17 cellular contexts compared by ENCODE assay signal in genomic region chr2:20567159-20567925, GRCh38.
DNase-seq lines count a peak whose midpoint lies in the region; ATAC-seq, FAIRE-seq and TF ChIP-seq lines count a peak whose summit lies in the region.
"Had no signal": no experiment of that assay in that cellular context is flagged by ENCODE, and none has a peak within 500 bp of the region (broad histone marks: within the 10 kb centered on the region; RNA-seq: fewer than 3 reads in every experiment).

No MANE protein-coding gene starts in this region.

- 84% methylated on average over 3 of the region's 12 CpGs; no CpG with 5 or more reads in 1 of the 2 experiments for WGBS in IMR-90 (ENCODE audit: extremely low coverage in 2 of 2, insufficient read length in 1 of 2), 2 experiments
- 96 to 100% methylated on average over 2 to 4 of the region's 12 CpGs for WGBS in esophagus squamous epithelium, 2 donors
- no CpG with 5 or more reads among the region's 12 CpGs for WGBS in neuronal stem cell (ENCODE audit: extremely low coverage in 2 of 2, insufficient read length in 2 of 2, insufficient replicate concordance in 1 of 2), 2 donors

- no peaks in the 10 kb centered on the region; a peak in 1 of 22 replicates for H4K20me1 ChIP-seq in BLaER1 treated with 17β-estradiol and CSF1 and Interleukin-3, amounts not matched to agents 10 nM and 100 nM
- no peaks in the 10 kb centered on the region for H4K20me1 ChIP-seq in IMR-90 (ENCODE audit: insufficient read depth, low read length)

- H3K9me1 ChIP-seq in IMR-90 (ENCODE audit: insufficient read depth, low read length), result peaks cover 10% of the 10 kb centered on the region; the same call in 1 of the 2 replicates

- peak overlapping the region; percentile 34; the same call in 1 of the 2 replicates for H4K91ac ChIP-seq in IMR-90 (ENCODE audit: insufficient read depth, low read depth, low read length)
- no peak overlapping the region for H4K91ac ChIP-seq in neuronal stem cell (ENCODE audit: low read depth, low read length, poor library complexity)

- H2AK5ac ChIP-seq in IMR-90 (ENCODE audit: low read depth, low read length), result peak overlapping the region; percentile 58; the same call in 1 of the 2 replicates
- peak overlapping the region; percentile 89 for H2AK5ac ChIP-seq in neuronal stem cell (ENCODE audit: low read depth, low read length)

- no peaks in the 10 kb centered on the region for H3K36me3 ChIP-seq in BLaER1 treated with 17β-estradiol and CSF1 and Interleukin-3, amounts not matched to agents 10 nM and 100 nM
- H3K36me3 ChIP-seq in IMR-90 (ENCODE audit: control insufficient read depth, insufficient read depth, low read length) (no peaks in the 10 kb centered on the region), esophagus squamous epithelium (no peaks in the 10 kb centered on the region), neuronal stem cell (replicated peaks in 1 of 2; ENCODE audit: control insufficient read depth in 2 of 2, insufficient read depth in 2 of 2, low read length in 2 of 2) (no peaks in the 10 kb centered on the region)
- H3K36me3 ChIP-seq: vagina had no signal

- no peaks in the 10 kb centered on the region for H3K9me3 ChIP-seq in BLaER1 treated with 17β-estradiol and CSF1 and Interleukin-3, amounts not matched to agents 10 nM and 100 nM (replicated peaks in 1 of 11)
- H3K9me3 ChIP-seq in IMR-90 (ENCODE audit: control insufficient read depth, insufficient read depth, low read length) (no peaks in the 10 kb centered on the region), esophagus squamous epithelium (no peaks in the 10 kb centered on the region), neuronal stem cell (replicated peaks in 1 of 2; ENCODE audit: control insufficient read depth in 2 of 2, insufficient read depth in 1 of 2, low read depth in 1 of 2, low read length in 2 of 2) (peaks cover 0 to 2% of the 10 kb centered on the region in 2 donors)
- H3K9me3 ChIP-seq: vagina had no signal

- H2AFZ ChIP-seq in IMR-90 (replicated peaks; ENCODE audit: low read length, poor library complexity) (no peak overlapping the region), neuronal stem cell (ENCODE audit: low read length) (no peak overlapping the region)

- POLR2A ChIA-PET in IMR-90 (lab: Charles Lee; ENCODE audit: unreplicated experiment), result no interaction called here

- no peak overlapping the region for H3K18ac ChIP-seq in IMR-90 (ENCODE audit: low read depth, low read length)
- peak overlapping the region; percentile 93 for H3K18ac ChIP-seq in neuronal stem cell (ENCODE audit: low read length)

- peak overlapping the region; percentile 66 for H3K4ac ChIP-seq in IMR-90 (ENCODE audit: low read depth, low read length)
- H3K4ac ChIP-seq in neuronal stem cell (ENCODE audit: low read length), result no peak overlapping the region

- no peak overlapping the region for H4K5ac ChIP-seq in IMR-90 (ENCODE audit: low read depth, low read length)

- peaks cover 0 to 15% (median 0%) of the 10 kb centered on the region in 11 experiments; a peak in 2 of 22 replicates for H3K27me3 ChIP-seq in BLaER1 treated with 17β-estradiol and CSF1 and Interleukin-3, amounts not matched to agents 10 nM and 100 nM
- H3K27me3 ChIP-seq in IMR-90 (ENCODE audit: control insufficient read depth, insufficient read depth, low read length) (no peaks in the 10 kb centered on the region), esophagus squamous epithelium (no peaks in the 10 kb centered on the region), neuronal stem cell (ENCODE audit: control insufficient read depth in 3 of 3, insufficient read depth in 3 of 3, low read depth in 1 of 3, low read length in 3 of 3) (peaks cover 0 to 8% (median 0%) of the 10 kb centered on the region in 3 experiments)
- H3K27me3 ChIP-seq: vagina had no signal

- in situ Hi-C loops in IMR-90 (cut with MboI; ENCODE audit: low sequenced_read_pairs), result no loop called here

- peak overlapping the region; percentile 63; the same call in 2 of the 3 replicates for H2BK15ac ChIP-seq in IMR-90 (ENCODE audit: low read depth, low read length)
- no peak overlapping the region for H2BK15ac ChIP-seq in neuronal stem cell (ENCODE audit: low read length)

- peaks cover 25 to 100% (median 90%) of the 10 kb centered on the region in 10 experiments for H3K4me1 ChIP-seq in BLaER1 treated with 17β-estradiol and CSF1 and Interleukin-3, amounts not matched to agents 10 nM and 100 nM
- H3K4me1 ChIP-seq in IMR-90 (ENCODE audit: control insufficient read depth, insufficient read depth, low read length) (peaks cover 14% of the 10 kb centered on the region), esophagus squamous epithelium (peaks cover 0 to 76% (median 27%) of the 10 kb centered on the region in 3 donors), neuronal stem cell (ENCODE audit: control insufficient read depth in 2 of 2, insufficient read depth in 1 of 2, low read depth in 1 of 2, low read length in 2 of 2) (peaks cover 32 to 45% of the 10 kb centered on the region in 2 donors)

- H3K23ac ChIP-seq in IMR-90 (ENCODE audit: low read depth, low read length) (0 out of 2 replicates have a peak overlapping the region, but pooled peaks have one; percentile 36), neuronal stem cell (ENCODE audit: low read depth, low read length, poor library complexity) (peak overlapping the region; percentile 3)

- H3K56ac ChIP-seq in IMR-90 (ENCODE audit: extremely low read depth, insufficient read depth, low read length), result no peak overlapping the region

- dilution Hi-C loops in IMR-90 (cut with HindIII; ENCODE audit: low sequenced_read_pairs, unreplicated experiment), result no loop called here

- no peak for TF ChIP-seq POLR2A in IMR-90 (IDR thresholded peaks at IDR 0.05; ENCODE audit: low read depth, low read length)
- TF ChIP-seq POLR2A in esophagus squamous epithelium (IDR thresholded peaks at IDR 0.05), result no peak

- FAIRE-seq in GM19239 (lab: Jason Lieb, UNC), result no peak
- FAIRE-seq: frontal cortex, G401.6, islet of Langerhans had no signal

- peak overlapping the region; percentile 24 for H2BK12ac ChIP-seq in neuronal stem cell (ENCODE audit: low read length)

- H3K14ac ChIP-seq in IMR-90 (replicated peaks; ENCODE audit: low read depth, low read length) (no peak overlapping the region), neuronal stem cell (ENCODE audit: low read length) (no peak overlapping the region)

- no TSS peak for BruUV-seq in IMR-90 (replicated peaks; lab: Mats Ljungman, UMichigan)

- H2AK9ac ChIP-seq in IMR-90 (replicated peaks; ENCODE audit: low read depth, low read length, poor library complexity), result no peak overlapping the region

- peak overlapping the region in 8 of 11 experiments; percentile 64 to 88 (median 74); a peak in 16 of 22 replicates for H3K4me2 ChIP-seq in BLaER1 treated with 17β-estradiol and CSF1 and Interleukin-3, amounts not matched to agents 10 nM and 100 nM
- no peak overlapping the region for H3K4me2 ChIP-seq in IMR-90 (ENCODE audit: low read depth, low read length)
- H3K4me2 ChIP-seq in neuronal stem cell (ENCODE audit: insufficient read depth, low read length, poor library complexity, severe bottlenecking), result peak overlapping the region; percentile 21

- H2BK5ac ChIP-seq in IMR-90 (ENCODE audit: low read depth, low read length, poor library complexity, severe bottlenecking) (no peak overlapping the region), neuronal stem cell (ENCODE audit: low read length) (no peak overlapping the region)

- TF ChIP-seq CTCF in IMR-90 (conservative IDR thresholded peaks at IDR 0.05; ENCODE audit: low read depth, low read length) (no peak), esophagus squamous epithelium (IDR thresholded peaks at IDR 0.05) (no peak)

- H3K4me3 ChIP-seq in BLaER1 treated with 17β-estradiol and CSF1 and Interleukin-3, amounts not matched to agents 10 nM and 100 nM, result no peak overlapping the region
- H3K4me3 ChIP-seq in IMR-90 (ENCODE audit: insufficient read depth, low read depth, low read length), result no peak overlapping the region
- no peak overlapping the region for H3K4me3 ChIP-seq in esophagus squamous epithelium
- no peak overlapping the region for H3K4me3 ChIP-seq in neuronal stem cell (ENCODE audit: low read length in 2 of 2)
- H3K4me3 ChIP-seq: vagina had no signal

- no peak for ATAC-seq in IMR-90 (ENCODE audit: low read depth)
- no peak for ATAC-seq in HG02885 (IDR thresholded peaks at IDR 0.05; ENCODE audit: poor library complexity, unreplicated experiment)
- no peak for ATAC-seq in HG03175 (IDR thresholded peaks at IDR 0.05; ENCODE audit: unreplicated experiment)

- TF ChIP-seq RAD21 in IMR-90 (IDR thresholded peaks at IDR 0.05; ENCODE audit: low read length), result no peak

- no peaks in the 10 kb centered on the region for H3K79me1 ChIP-seq in IMR-90 (ENCODE audit: low read depth in 1 of 2, low read length in 2 of 2)
- H3K79me1 ChIP-seq in neuronal stem cell (ENCODE audit: low read depth, low read length), result no peaks in the 10 kb centered on the region

- H2BK20ac ChIP-seq in IMR-90 (ENCODE audit: low read depth, low read length), result no peak overlapping the region

- H4K8ac ChIP-seq in IMR-90 (ENCODE audit: low read depth in 2 of 2, low read length in 2 of 2) (no peak overlapping the region), neuronal stem cell (ENCODE audit: low read depth, low read length) (no peak overlapping the region)

- H2BK120ac ChIP-seq in IMR-90 (ENCODE audit: low read depth, low read length), result no peak overlapping the region
- no peak overlapping the region for H2BK120ac ChIP-seq in neuronal stem cell (ENCODE audit: low read depth, low read length)

- intact Hi-C loops in IMR-90 (cut with micrococcal nuclease), result no loop called here
- intact Hi-C loops in esophagus squamous epithelium (cut with DNase I), result no loop called here

- H3K27ac ChIP-seq in BLaER1 treated with 17β-estradiol and CSF1 and Interleukin-3, amounts not matched to agents 10 nM and 100 nM, result no peak overlapping the region
- H3K27ac ChIP-seq in IMR-90 (ENCODE audit: insufficient read depth, low read length) (no peak overlapping the region), esophagus squamous epithelium (peak overlapping the region in 3 of 4 donors; percentile 45 to 85 (median 74)), neuronal stem cell (replicated peaks; ENCODE audit: low read length) (no peak overlapping the region)

- H3K9ac ChIP-seq in BLaER1 treated with 17β-estradiol and CSF1 and Interleukin-3, amounts not matched to agents 10 nM and 100 nM, result 0 out of 22 replicates have a peak overlapping the region, but pooled peaks of 1 of the 11 experiments have one; percentile 19
- no peak overlapping the region for H3K9ac ChIP-seq in IMR-90 (ENCODE audit: low read depth, low read length)
- no peak overlapping the region for H3K9ac ChIP-seq in neuronal stem cell (ENCODE audit: low read depth, low read length, poor library complexity)

- CTCF ChIA-PET in IMR-90 (lab: Yijun Ruan, JAX), result no interaction called here

- DNase-seq in IMR-90 (no peak), esophagus squamous epithelium (lab: John Stamatoyannopoulos, UW) (no peak), neuronal stem cell (ENCODE audit: low spot score) (peak; percentile 93), GM19239 (ENCODE audit: insufficient read length, low spot score) (no peak), DMS 273 (lab: John Stamatoyannopoulos, UW; ENCODE audit: unreplicated experiment) (no peak)
- DNase-seq: amniotic stem cell; GOT3; SHP77 treated with DMSO at 0.1 percent for 48 hours; stimulated activated naive CD4-positive, alpha-beta T cell; T-helper 2 cell had no signal

Comparison
In these comparisons a context has a peak if more than half of its experiments do, and no peak if none do; other contexts are left out.
1. H3K27ac ChIP-seq: peak in esophagus squamous epithelium (3 of 4); none in BLaER1 treated with 17β-estradiol and CSF1 and Interleukin-3, amounts not matched to agents 10 nM and 100 nM (0 of 11), IMR-90 (single experiment) and neuronal stem cell (single experiment).